ENCODE assay signal across 8 cellular contexts in genomic region chr17:79009397-79010303, GRCh38. TPM values are rescaled to one million over a fixed set of nuclear protein-coding genes. Genes with fewer than 3 reads are reported as not detected.
DNase-seq lines count a peak whose midpoint lies in the region; ATAC-seq and TF ChIP-seq lines count a peak whose summit lies in the region.

Gene CANT1 (minus strand): TSS chr17:79009764. CDS start chr17:78997622, 12,142 bp downstream.

- H3K27ac Mint-ChIP-seq in activated B cell treated with CpG ODN at 0.5 μM for 24 hours, result peak within 1 kb of the TSS; percentile 93

- CTCF ChIA-PET in activated B cell treated with CpG ODN at 0.5 μM for 24 hours (lab: Charles Lee), result no interaction called here

- intact Hi-C loops in activated B cell treated with CpG ODN at 0.5 μM for 24 hours (cut with micrococcal nuclease), result no loop called here

- POLR2A ChIA-PET in activated B cell treated with CpG ODN at 0.5 μM for 24 hours (lab: Charles Lee), result interaction anchor here (0.6 to 1.0 kb wide), 8 partner anchors 20 to 1035 kb away, joined by 3 to 4 read pairs (median 3); partner anchors contain the start of genes ENGASE and LGALS3BP

- H3K9me3 Mint-ChIP-seq in activated B cell treated with CpG ODN at 0.5 μM for 24 hours, result no peaks in the 10 kb centered on the region

- peaks cover 39% of the 10 kb centered on the region for H3K4me1 Mint-ChIP-seq in activated B cell treated with CpG ODN at 0.5 μM for 24 hours

- peaks cover 8% of the 10 kb centered on the region for H3K27me3 Mint-ChIP-seq in activated B cell treated with CpG ODN at 0.5 μM for 24 hours

- peak; percentile 66 for DNase-seq in NK-92 treated with Interleukin-12 subunit alpha and Interleukin-12 subunit beta, amount 100 ng/mL, for 24 hours (lab: John Stamatoyannopoulos, UW)
- DNase-seq in NK-92 (lab: John Stamatoyannopoulos, UW; ENCODE audit: unreplicated experiment) (no peak), NCI-H2171 (lab: John Stamatoyannopoulos, UW) (peak; percentile 91), activated B cell treated with CpG ODN at 0.5 μM for 24 hours (peak; percentile 86), caudate nucleus (lab: John Stamatoyannopoulos, UW) (peak in 54 of 61 donors; percentile 24 to 90 (median 66)), islet precursor cell (peak; percentile 92)
- DNase-seq in stimulated activated CD4-positive, alpha-beta T cell treated with anti-CD3 and anti-CD28 coated beads, Interleukin-12 subunit alpha, Interleukin-12 subunit beta, amount 100 ng/mL, for 48 hours (ENCODE audit: low read depth in 2 of 3, low spot score in 1 of 3), result peak; percentile 59 to 81 (median 64)

- H3K4me3 Mint-ChIP-seq in activated B cell treated with CpG ODN at 0.5 μM for 24 hours, result peak within 1 kb of the TSS; percentile 92

- H3K27ac ChIP-seq in caudate nucleus (ENCODE audit: low read depth, low read length), result peak within 1 kb of the TSS; percentile 96

- peaks cover 13% of the 10 kb centered on the region for H3K36me3 Mint-ChIP-seq in activated B cell treated with CpG ODN at 0.5 μM for 24 hours (ENCODE audit: low read depth)

- ATAC-seq in HG02943 (IDR thresholded peaks at IDR 0.05; ENCODE audit: low read depth, unreplicated experiment) (peak; percentile 82), activated B cell treated with CpG ODN at 0.5 μM for 24 hours (ENCODE audit: low read depth) (peak; percentile 98)

- no peak for TF ChIP-seq CTCF in activated B cell treated with CpG ODN at 0.5 μM for 24 hours (IDR thresholded peaks at IDR 0.05)

RNA-seq across cellular contexts. Expression of gene CANT1, which starts in this region (rescaled TPM):
- 39.3 and 44.6 TPM in 2 replicates for total RNA-seq in activated B cell treated with CpG ODN at 0.5 μM for 24 hours
